Comparison of ENCODE assay signal across 20 cellular contexts in genomic region chr18:8726963-8727730, GRCh38.
"Had no signal": no experiment of that assay in that cellular context is flagged by ENCODE, and none has a peak within 500 bp of the region (broad histone marks: within the 10 kb centered on the region; RNA-seq: fewer than 3 reads in every experiment).

No MANE protein-coding gene starts in this region.

- H3K36me3 Mint-ChIP-seq: activated naive CD4-positive, alpha-beta T cell treated with anti-CD3 and anti-CD28 coated beads, Interleukin-2, amount 50 U/mL, for 24 hours; natural killer cell; stimulated activated memory B cell treated with anti-CD40 and anti-IgM and Interleukin-4, amounts not matched to agents 10 μg/mL and 1 μg/mL and 100 μg/mL, for 72 hours had no signal

- H3K27me3 ChIP-seq: ascending aorta, gastrocnemius medialis had no signal

- H3K9me3 Mint-ChIP-seq: activated naive CD4-positive, alpha-beta T cell treated with anti-CD3 and anti-CD28 coated beads, Interleukin-2, amount 50 U/mL, for 24 hours; activated T-cell treated with anti-CD3 and anti-CD28 coated beads, Interleukin-2, amount 50 U/mL, for 72 hours; natural killer cell had no signal

- ATAC-seq: activated T-cell treated with anti-CD3 and anti-CD28 coated beads, Interleukin-2, amount 50 U/mL, for 72 hours; esophagus mucosa; gastrocnemius medialis; left lobe of liver; natural killer cell; stimulated activated memory B cell treated with anti-CD40 and anti-IgM and Interleukin-4, amounts not matched to agents 10 μg/mL and 1 μg/mL and 100 μg/mL, for 72 hours had no signal

- H3K4me3 ChIP-seq: ascending aorta, gastrocnemius medialis, lung, spleen, thoracic aorta had no signal

- H3K4me1 Mint-ChIP-seq: activated naive CD4-positive, alpha-beta T cell treated with anti-CD3 and anti-CD28 coated beads, Interleukin-2, amount 50 U/mL, for 24 hours; natural killer cell had no signal

- FAIRE-seq: keratinocyte had no signal

- H3K27ac ChIP-seq: ascending aorta, gastrocnemius medialis, neutrophil, spleen, thoracic aorta, VCaP had no signal

- H3K9me3 ChIP-seq: ascending aorta, gastrocnemius medialis, neutrophil, thoracic aorta had no signal

- DNase-seq: activated CD4-positive, alpha-beta T cell treated with anti-CD3 and anti-CD28 coated beads, Interleukin-2, amount 50 U/mL, for 4 hours; activated effector memory CD4-positive, alpha-beta T cell treated with anti-CD3 and anti-CD28 coated beads, Interleukin-2, amount 50 U/mL, for 16 hours; activated T-cell treated with anti-CD3 and anti-CD28 coated beads, Interleukin-2, amount 50 U/mL, for 72 hours; effector CD4-positive, alpha-beta T cell; gastrocnemius medialis; natural killer cell; posterior cingulate gyrus; spleen; stimulated activated CD4-positive, alpha-beta T cell treated with anti-CD3 and anti-CD28 coated beads, Interleukin-4, amount 100 ng/mL, for 4 hours; T1000 had no signal

- H3K27ac Mint-ChIP-seq: activated naive CD4-positive, alpha-beta T cell treated with anti-CD3 and anti-CD28 coated beads, Interleukin-2, amount 50 U/mL, for 24 hours; activated T-cell treated with anti-CD3 and anti-CD28 coated beads, Interleukin-2, amount 50 U/mL, for 72 hours; natural killer cell; stimulated activated memory B cell treated with anti-CD40 and anti-IgM and Interleukin-4, amounts not matched to agents 10 μg/mL and 1 μg/mL and 100 μg/mL, for 72 hours had no signal

- H3K4me3 Mint-ChIP-seq: activated naive CD4-positive, alpha-beta T cell treated with anti-CD3 and anti-CD28 coated beads, Interleukin-2, amount 50 U/mL, for 24 hours; activated T-cell treated with anti-CD3 and anti-CD28 coated beads, Interleukin-2, amount 50 U/mL, for 72 hours; natural killer cell; stimulated activated memory B cell treated with anti-CD40 and anti-IgM and Interleukin-4, amounts not matched to agents 10 μg/mL and 1 μg/mL and 100 μg/mL, for 72 hours had no signal

- H3K4me1 ChIP-seq: ascending aorta had no signal

- H3K27me3 Mint-ChIP-seq: activated naive CD4-positive, alpha-beta T cell treated with anti-CD3 and anti-CD28 coated beads, Interleukin-2, amount 50 U/mL, for 24 hours; stimulated activated memory B cell treated with anti-CD40 and anti-IgM and Interleukin-4, amounts not matched to agents 10 μg/mL and 1 μg/mL and 100 μg/mL, for 72 hours had no signal

- H3K36me3 ChIP-seq: ascending aorta, gastrocnemius medialis, neutrophil, spleen, thoracic aorta had no signal
